Comparison of ENCODE assay signal across 19 cellular contexts in genomic region chr1:205382990-205383389, GRCh38. TPM values are rescaled to one million over a fixed set of nuclear protein-coding genes. Genes with fewer than 3 reads are reported as not detected.
"Had no signal": no experiment of that assay in that cellular context is flagged by ENCODE, and none has a peak within 500 bp of the region (broad histone marks: within the 10 kb centered on the region; RNA-seq: fewer than 3 reads in every experiment).

No MANE protein-coding gene starts in this region.

RNA-seq across cellular contexts. Expression of gene KLHDC8A, which starts 26.3 kb away (rescaled TPM):
- total RNA-seq: activated CD4-positive, alpha-beta memory T cell treated with anti-CD3 and anti-CD28 coated beads, Interleukin-2, amount 10 ng/mL, durations not matched to agents 7 days and 5 days; activated CD4-positive, alpha-beta T cell treated with anti-CD3 and anti-CD28 coated beads for 36 hours; activated CD4-positive, alpha-beta T cell treated with anti-CD3 and anti-CD28 coated beads, Interleukin-2, amount 10 ng/mL, durations not matched to agents 7 days and 5 days; activated CD8-positive, alpha-beta memory T cell treated with anti-CD3 and anti-CD28 coated beads for 36 hours; activated CD8-positive, alpha-beta T cell treated with anti-CD3 and anti-CD28 coated beads, Interleukin-2, amount 10 ng/mL, durations not matched to agents 7 days and 5 days; activated naive CD4-positive, alpha-beta T cell treated with anti-CD3 and anti-CD28 coated beads for 36 hours; activated naive CD4-positive, alpha-beta T cell treated with anti-CD3 and anti-CD28 coated beads, Interleukin-2, amount 50 U/mL, for 72 hours; activated naive CD8-positive, alpha-beta T cell treated with anti-CD3 and anti-CD28 coated beads for 36 hours; activated T-cell treated with anti-CD3 and anti-CD28 coated beads, Interleukin-2, amount 50 U/mL, for 72 hours; activated T-helper 1 cell treated with anti-CD3 and anti-CD28 coated beads, Interleukin-12 subunit alpha, Interleukin-12 subunit beta, Interleukin-2, Interleukin-4 antibody, amounts not matched to agents 30 ng/mL and 10 ng/mL and 1 ng/mL, durations not matched to agents 14 hours and 24 hours and 36 hours; activated T-helper 17 cell treated with anti-CD3 and anti-CD28 coated beads, Interleukin-2, amount 50 U/mL, for 72 hours; breast epithelium; cardiac septum; T-helper 1 cell treated with Interleukin-12 subunit alpha and Interleukin-12 subunit beta and Interleukin-4 antibody, amounts not matched to agents 30 ng/mL and 1 ng/mL, for 36 hours; T-helper 17 cell; T-helper 2 cell treated with Interferon-gamma antibody and Interleukin-4, amounts not matched to agents 100 ng/mL and 5 ng/mL, for 36 hours had no signal
- polyA plus RNA-seq: aorta had no signal

RNA-seq across cellular contexts. Expression of gene LEMD1, which starts 38.9 kb away (rescaled TPM):
- total RNA-seq: activated T-helper 1 cell treated with anti-CD3 and anti-CD28 coated beads, Interleukin-12 subunit alpha, Interleukin-12 subunit beta, Interleukin-2, Interleukin-4 antibody, amounts not matched to agents 30 ng/mL and 10 ng/mL and 1 ng/mL, durations not matched to agents 14 hours and 24 hours and 36 hours; adrenal gland; aorta; body of pancreas; cardiac septum; T-helper 17 cell; T-helper 2 cell treated with Interferon-gamma antibody and Interleukin-4, amounts not matched to agents 100 ng/mL and 5 ng/mL, for 36 hours had no signal
- polyA plus RNA-seq: aorta had no signal
